Comparison of ENCODE assay signal across 1 cellular context in genomic region chr5:143350790-143351603, GRCh38.
A peak's percentile ranks its signal among the peaks of the same experiment; 100 is the strongest.
TF ChIP-seq lines count a peak whose summit lies in the region.

No MANE protein-coding gene starts in this region.

TF ChIP-seq in GM12878, 131 proteins besides CTCF, POLR2A, EP300 and RAD21 (continued from another document and continues in another):
- TF ChIP-seq POU2F2 (IDR thresholded peaks at IDR 0.05; ENCODE audit: borderline replicate concordance, low read depth, low read length) = no peak
- TF ChIP-seq SREBF1 (IDR thresholded peaks at IDR 0.05; ENCODE audit: low read length) = no peak
- no peak for TF ChIP-seq USF2 (IDR thresholded peaks at IDR 0.05; ENCODE audit: borderline replicate concordance, low read depth, low read length)
- TF ChIP-seq MYB (IDR thresholded peaks at IDR 0.05; ENCODE audit: borderline replicate concordance, low read depth, low read length) = no peak
- TF ChIP-seq, protein P1, sequence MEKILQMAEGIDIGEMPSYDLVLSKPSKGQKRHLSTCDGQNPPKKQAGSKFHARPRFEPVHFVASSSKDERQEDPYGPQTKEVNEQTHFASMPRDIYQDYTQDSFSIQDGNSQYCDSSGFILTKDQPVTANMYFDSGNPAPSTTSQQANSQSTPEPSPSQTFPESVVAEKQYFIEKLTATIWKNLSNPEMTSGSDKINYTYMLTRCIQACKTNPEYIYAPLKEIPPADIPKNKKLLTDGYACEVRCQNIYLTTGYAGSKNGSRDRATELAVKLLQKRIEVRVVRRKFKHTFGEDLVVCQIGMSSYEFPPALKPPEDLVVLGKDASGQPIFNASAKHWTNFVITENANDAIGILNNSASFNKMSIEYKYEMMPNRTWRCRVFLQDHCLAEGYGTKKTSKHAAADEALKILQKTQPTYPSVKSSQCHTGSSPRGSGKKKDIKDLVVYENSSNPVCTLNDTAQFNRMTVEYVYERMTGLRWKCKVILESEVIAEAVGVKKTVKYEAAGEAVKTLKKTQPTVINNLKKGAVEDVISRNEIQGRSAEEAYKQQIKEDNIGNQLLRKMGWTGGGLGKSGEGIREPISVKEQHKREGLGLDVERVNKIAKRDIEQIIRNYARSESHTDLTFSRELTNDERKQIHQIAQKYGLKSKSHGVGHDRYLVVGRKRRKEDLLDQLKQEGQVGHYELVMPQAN (conservative IDR thresholded peaks at IDR 0.05) = no peak
- peak; percentile 15; the same call in 1 of the 2 replicates for TF ChIP-seq RUNX3 (IDR thresholded peaks at IDR 0.05; ENCODE audit: low read length)
- no peak for TF ChIP-seq MAX (IDR thresholded peaks at IDR 0.05; ENCODE audit: low read depth, low read length)
- TF ChIP-seq, protein P2, sequence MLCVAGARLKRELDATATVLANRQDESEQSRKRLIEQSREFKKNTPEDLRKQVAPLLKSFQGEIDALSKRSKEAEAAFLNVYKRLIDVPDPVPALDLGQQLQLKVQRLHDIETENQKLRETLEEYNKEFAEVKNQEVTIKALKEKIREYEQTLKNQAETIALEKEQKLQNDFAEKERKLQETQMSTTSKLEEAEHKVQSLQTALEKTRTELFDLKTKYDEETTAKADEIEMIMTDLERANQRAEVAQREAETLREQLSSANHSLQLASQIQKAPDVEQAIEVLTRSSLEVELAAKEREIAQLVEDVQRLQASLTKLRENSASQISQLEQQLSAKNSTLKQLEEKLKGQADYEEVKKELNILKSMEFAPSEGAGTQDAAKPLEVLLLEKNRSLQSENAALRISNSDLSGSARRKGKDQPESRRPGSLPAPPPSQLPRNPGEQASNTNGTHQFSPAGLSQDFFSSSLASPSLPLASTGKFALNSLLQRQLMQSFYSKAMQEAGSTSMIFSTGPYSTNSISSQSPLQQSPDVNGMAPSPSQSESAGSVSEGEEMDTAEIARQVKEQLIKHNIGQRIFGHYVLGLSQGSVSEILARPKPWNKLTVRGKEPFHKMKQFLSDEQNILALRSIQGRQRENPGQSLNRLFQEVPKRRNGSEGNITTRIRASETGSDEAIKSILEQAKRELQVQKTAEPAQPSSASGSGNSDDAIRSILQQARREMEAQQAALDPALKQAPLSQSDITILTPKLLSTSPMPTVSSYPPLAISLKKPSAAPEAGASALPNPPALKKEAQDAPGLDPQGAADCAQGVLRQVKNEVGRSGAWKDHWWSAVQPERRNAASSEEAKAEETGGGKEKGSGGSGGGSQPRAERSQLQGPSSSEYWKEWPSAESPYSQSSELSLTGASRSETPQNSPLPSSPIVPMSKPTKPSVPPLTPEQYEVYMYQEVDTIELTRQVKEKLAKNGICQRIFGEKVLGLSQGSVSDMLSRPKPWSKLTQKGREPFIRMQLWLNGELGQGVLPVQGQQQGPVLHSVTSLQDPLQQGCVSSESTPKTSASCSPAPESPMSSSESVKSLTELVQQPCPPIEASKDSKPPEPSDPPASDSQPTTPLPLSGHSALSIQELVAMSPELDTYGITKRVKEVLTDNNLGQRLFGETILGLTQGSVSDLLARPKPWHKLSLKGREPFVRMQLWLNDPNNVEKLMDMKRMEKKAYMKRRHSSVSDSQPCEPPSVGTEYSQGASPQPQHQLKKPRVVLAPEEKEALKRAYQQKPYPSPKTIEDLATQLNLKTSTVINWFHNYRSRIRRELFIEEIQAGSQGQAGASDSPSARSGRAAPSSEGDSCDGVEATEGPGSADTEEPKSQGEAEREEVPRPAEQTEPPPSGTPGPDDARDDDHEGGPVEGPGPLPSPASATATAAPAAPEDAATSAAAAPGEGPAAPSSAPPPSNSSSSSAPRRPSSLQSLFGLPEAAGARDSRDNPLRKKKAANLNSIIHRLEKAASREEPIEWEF (IDR thresholded peaks at IDR 0.05; ENCODE audit: insufficient replicate concordance, low read depth, low read length) = no peak
- TF ChIP-seq ZNF24 (IDR thresholded peaks at IDR 0.05) = no peak
- TF ChIP-seq TBL1XR1 (IDR thresholded peaks at IDR 0.05; ENCODE audit: low read depth, low read length) = 0 out of 2 replicates have a peak, but pooled peaks have one; percentile 15
- TF ChIP-seq EED (IDR thresholded peaks at IDR 0.05; ENCODE audit: low read depth) = peak; percentile 39; the same call in 1 of the 2 replicates
- TF ChIP-seq PAX5 (IDR thresholded peaks at IDR 0.05; ENCODE audit: borderline replicate concordance, low read depth, low read length) = no peak
- no peak for TF ChIP-seq MEF2B (IDR thresholded peaks at IDR 0.05; ENCODE audit: partially characterized antibody, poor library complexity, severe bottlenecking)
- no peak for TF ChIP-seq RB1 (IDR thresholded peaks at IDR 0.05; ENCODE audit: borderline replicate concordance)
- TF ChIP-seq EGR1 (IDR thresholded peaks at IDR 0.05; ENCODE audit: borderline replicate concordance in 1 of 2, low read depth in 2 of 2, low read length in 2 of 2) = no peak
- peak; percentile 76 for TF ChIP-seq JUNB (IDR thresholded peaks at IDR 0.05)
- no peak for TF ChIP-seq POLR2AphosphoS5 (IDR thresholded peaks at IDR 0.05; ENCODE audit: low read length)
- no peak for TF ChIP-seq LARP7 (IDR thresholded peaks at IDR 0.05)
- TF ChIP-seq SP1 (IDR thresholded peaks at IDR 0.05; ENCODE audit: low read depth, low read length) = no peak
- TF ChIP-seq SIN3A (IDR thresholded peaks at IDR 0.05; ENCODE audit: low read depth, low read length) = no peak
- no peak for TF ChIP-seq SRF (IDR thresholded peaks at IDR 0.05; ENCODE audit: low read depth in 2 of 2, low read length in 2 of 2)
- TF ChIP-seq TCF7 (IDR thresholded peaks at IDR 0.05; ENCODE audit: borderline replicate concordance) = no peak
- TF ChIP-seq TARDBP (IDR thresholded peaks at IDR 0.05; ENCODE audit: borderline replicate concordance) = no peak
- peak; percentile 69; the same call in 1 of the 2 replicates for TF ChIP-seq WRNIP1 (IDR thresholded peaks at IDR 0.05; ENCODE audit: borderline replicate concordance, low read depth, low read length)
- TF ChIP-seq TAF1 (IDR thresholded peaks at IDR 0.05; ENCODE audit: borderline replicate concordance, low read depth, low read length) = no peak
- no peak for TF ChIP-seq CBFB (IDR thresholded peaks at IDR 0.05; ENCODE audit: low read depth)
- TF ChIP-seq ZBTB33 (IDR thresholded peaks at IDR 0.05) = no peak
- TF ChIP-seq HDAC6 (IDR thresholded peaks at IDR 0.05; ENCODE audit: unreplicated experiment) = no peak
- no peak for TF ChIP-seq NR2C1 (IDR thresholded peaks at IDR 0.05)
- TF ChIP-seq FOS (IDR thresholded peaks at IDR 0.05; ENCODE audit: borderline replicate concordance, extremely low read depth, insufficient read length) = no peak
- no peak for TF ChIP-seq KLF5 (IDR thresholded peaks at IDR 0.05; ENCODE audit: partially characterized antibody)
- no peak for TF ChIP-seq ATF3 (IDR thresholded peaks at IDR 0.05; ENCODE audit: borderline replicate concordance, extremely low read depth, low read depth, low read length)
- no peak for TF ChIP-seq CREB1 (IDR thresholded peaks at IDR 0.05; ENCODE audit: low read depth)
- TF ChIP-seq, protein P3, sequence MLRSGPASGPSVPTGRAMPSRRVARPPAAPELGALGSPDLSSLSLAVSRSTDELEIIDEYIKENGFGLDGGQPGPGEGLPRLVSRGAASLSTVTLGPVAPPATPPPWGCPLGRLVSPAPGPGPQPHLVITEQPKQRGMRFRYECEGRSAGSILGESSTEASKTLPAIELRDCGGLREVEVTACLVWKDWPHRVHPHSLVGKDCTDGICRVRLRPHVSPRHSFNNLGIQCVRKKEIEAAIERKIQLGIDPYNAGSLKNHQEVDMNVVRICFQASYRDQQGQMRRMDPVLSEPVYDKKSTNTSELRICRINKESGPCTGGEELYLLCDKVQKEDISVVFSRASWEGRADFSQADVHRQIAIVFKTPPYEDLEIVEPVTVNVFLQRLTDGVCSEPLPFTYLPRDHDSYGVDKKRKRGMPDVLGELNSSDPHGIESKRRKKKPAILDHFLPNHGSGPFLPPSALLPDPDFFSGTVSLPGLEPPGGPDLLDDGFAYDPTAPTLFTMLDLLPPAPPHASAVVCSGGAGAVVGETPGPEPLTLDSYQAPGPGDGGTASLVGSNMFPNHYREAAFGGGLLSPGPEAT (IDR thresholded peaks at IDR 0.05; ENCODE audit: low read depth) = no peak
- TF ChIP-seq, protein P4, sequence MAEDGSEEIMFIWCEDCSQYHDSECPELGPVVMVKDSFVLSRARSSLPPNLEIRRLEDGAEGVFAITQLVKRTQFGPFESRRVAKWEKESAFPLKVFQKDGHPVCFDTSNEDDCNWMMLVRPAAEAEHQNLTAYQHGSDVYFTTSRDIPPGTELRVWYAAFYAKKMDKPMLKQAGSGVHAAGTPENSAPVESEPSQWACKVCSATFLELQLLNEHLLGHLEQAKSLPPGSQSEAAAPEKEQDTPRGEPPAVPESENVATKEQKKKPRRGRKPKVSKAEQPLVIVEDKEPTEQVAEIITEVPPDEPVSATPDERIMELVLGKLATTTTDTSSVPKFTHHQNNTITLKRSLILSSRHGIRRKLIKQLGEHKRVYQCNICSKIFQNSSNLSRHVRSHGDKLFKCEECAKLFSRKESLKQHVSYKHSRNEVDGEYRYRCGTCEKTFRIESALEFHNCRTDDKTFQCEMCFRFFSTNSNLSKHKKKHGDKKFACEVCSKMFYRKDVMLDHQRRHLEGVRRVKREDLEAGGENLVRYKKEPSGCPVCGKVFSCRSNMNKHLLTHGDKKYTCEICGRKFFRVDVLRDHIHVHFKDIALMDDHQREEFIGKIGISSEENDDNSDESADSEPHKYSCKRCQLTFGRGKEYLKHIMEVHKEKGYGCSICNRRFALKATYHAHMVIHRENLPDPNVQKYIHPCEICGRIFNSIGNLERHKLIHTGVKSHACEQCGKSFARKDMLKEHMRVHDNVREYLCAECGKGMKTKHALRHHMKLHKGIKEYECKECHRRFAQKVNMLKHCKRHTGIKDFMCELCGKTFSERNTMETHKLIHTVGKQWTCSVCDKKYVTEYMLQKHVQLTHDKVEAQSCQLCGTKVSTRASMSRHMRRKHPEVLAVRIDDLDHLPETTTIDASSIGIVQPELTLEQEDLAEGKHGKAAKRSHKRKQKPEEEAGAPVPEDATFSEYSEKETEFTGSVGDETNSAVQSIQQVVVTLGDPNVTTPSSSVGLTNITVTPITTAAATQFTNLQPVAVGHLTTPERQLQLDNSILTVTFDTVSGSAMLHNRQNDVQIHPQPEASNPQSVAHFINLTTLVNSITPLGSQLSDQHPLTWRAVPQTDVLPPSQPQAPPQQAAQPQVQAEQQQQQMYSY (CRISPR knock-in tag; IDR thresholded peaks at IDR 0.05) = no peak
- no peak for TF ChIP-seq IKZF2 (IDR thresholded peaks at IDR 0.05)
- TF ChIP-seq, protein P5, sequence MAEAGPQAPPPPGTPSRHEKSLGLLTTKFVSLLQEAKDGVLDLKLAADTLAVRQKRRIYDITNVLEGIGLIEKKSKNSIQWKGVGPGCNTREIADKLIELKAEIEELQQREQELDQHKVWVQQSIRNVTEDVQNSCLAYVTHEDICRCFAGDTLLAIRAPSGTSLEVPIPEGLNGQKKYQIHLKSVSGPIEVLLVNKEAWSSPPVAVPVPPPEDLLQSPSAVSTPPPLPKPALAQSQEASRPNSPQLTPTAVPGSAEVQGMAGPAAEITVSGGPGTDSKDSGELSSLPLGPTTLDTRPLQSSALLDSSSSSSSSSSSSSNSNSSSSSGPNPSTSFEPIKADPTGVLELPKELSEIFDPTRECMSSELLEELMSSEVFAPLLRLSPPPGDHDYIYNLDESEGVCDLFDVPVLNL (IDR thresholded peaks at IDR 0.05; ENCODE audit: low read depth, low read length) = no peak
- peak; percentile 41; the same call in 1 of the 2 replicates for TF ChIP-seq IRF4 (IDR thresholded peaks at IDR 0.05; ENCODE audit: low read depth, low read length)
- peak in 1 of 2 experiments; percentile 58; a peak in 1 of 4 replicates for TF ChIP-seq ETV6 (conservative IDR thresholded peaks at IDR 0.05 in 1 of 2, IDR thresholded peaks at IDR 0.05 in 1 of 2; ENCODE audit: borderline replicate concordance in 1 of 2, low read depth in 1 of 2)
- no peak for TF ChIP-seq ELK1 (IDR thresholded peaks at IDR 0.05; ENCODE audit: low read depth, low read length)
- no peak for TF ChIP-seq RBBP5 (conservative IDR thresholded peaks at IDR 0.05)
- TF ChIP-seq ZBED1 (IDR thresholded peaks at IDR 0.05; ENCODE audit: borderline replicate concordance) = no peak
